Comparison of ENCODE assay signal across 22 cellular contexts in the genomic region with DNA sequence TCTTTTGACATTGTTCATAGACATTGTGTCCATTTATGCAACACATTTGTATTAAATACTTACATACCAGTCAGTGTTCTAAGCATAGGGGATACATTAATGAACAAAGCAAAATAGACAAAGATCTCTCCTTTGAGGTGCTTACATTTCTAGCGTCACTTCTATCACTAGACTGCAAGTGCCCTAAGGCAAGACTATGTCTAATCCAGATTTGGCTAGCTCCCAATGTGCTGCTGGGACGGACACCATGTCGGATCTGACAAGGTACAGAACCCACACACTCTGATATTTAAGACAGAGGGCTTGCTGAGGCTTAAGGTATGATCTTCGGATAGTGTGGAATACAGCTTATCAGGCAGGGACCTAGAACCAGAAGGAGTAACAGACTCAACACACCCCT.
"Had no signal": no experiment of that assay in that cellular context is flagged by ENCODE, and none has a peak within 500 bp of the region (broad histone marks: within the 10 kb centered on the region; RNA-seq: fewer than 3 reads in every experiment).

No MANE protein-coding gene starts in this region.

- H3K27me3 Mint-ChIP-seq: stimulated activated memory B cell treated with anti-CD40 and anti-IgM and Interleukin-4, amounts not matched to agents 10 μg/mL and 1 μg/mL and 100 μg/mL, for 72 hours had no signal

- H3K9ac ChIP-seq: parathyroid adenoma had no signal

- H3K36me3 ChIP-seq: colonic mucosa, heart left ventricle, spleen, upper lobe of left lung, vagina had no signal

- H3K4me1 Mint-ChIP-seq: naive thymus-derived CD4-positive, alpha-beta T cell; nephron progenitor cell; stimulated activated memory B cell treated with anti-CD40 and anti-IgM and Interleukin-4, amounts not matched to agents 10 μg/mL and 1 μg/mL and 100 μg/mL, for 72 hours had no signal

- H3K36me3 Mint-ChIP-seq: stimulated activated memory B cell treated with anti-CD40 and anti-IgM and Interleukin-4, amounts not matched to agents 10 μg/mL and 1 μg/mL and 100 μg/mL, for 72 hours had no signal

- H3K27me3 ChIP-seq: colonic mucosa, heart left ventricle, spleen, tibial artery, upper lobe of left lung, vagina had no signal

- ATAC-seq: esophagus mucosa; heart left ventricle; naive thymus-derived CD4-positive, alpha-beta T cell; psoas muscle; sciatic nerve; stimulated activated memory B cell treated with anti-CD40 and anti-IgM and Interleukin-4, amounts not matched to agents 10 μg/mL and 1 μg/mL and 100 μg/mL, for 72 hours had no signal

- H3K4me3 Mint-ChIP-seq: naive thymus-derived CD4-positive, alpha-beta T cell; nephron progenitor cell; stimulated activated memory B cell treated with anti-CD40 and anti-IgM and Interleukin-4, amounts not matched to agents 10 μg/mL and 1 μg/mL and 100 μg/mL, for 72 hours; stimulated activated naive CD8-positive, alpha-beta T cell treated with anti-CD3 and anti-CD28 coated beads, Interleukin-15, Interleukin-2, amounts not matched to agents 100 ng/mL and 50 ng/mL, for 24 hours had no signal

- H3K4me3 ChIP-seq: colonic mucosa, heart left ventricle, psoas muscle, spleen, tibial artery, upper lobe of left lung, vagina had no signal

- H3K27ac Mint-ChIP-seq: naive thymus-derived CD4-positive, alpha-beta T cell; nephron progenitor cell; stimulated activated memory B cell treated with anti-CD40 and anti-IgM and Interleukin-4, amounts not matched to agents 10 μg/mL and 1 μg/mL and 100 μg/mL, for 72 hours; stimulated activated naive CD8-positive, alpha-beta T cell treated with anti-CD3 and anti-CD28 coated beads, Interleukin-15, Interleukin-2, amounts not matched to agents 100 ng/mL and 50 ng/mL, for 24 hours had no signal

- H2AFZ ChIP-seq: parathyroid adenoma had no signal

- DNase-seq: colonic mucosa; effector CD8-positive, alpha-beta T cell; heart left ventricle; hippocampal formation; kidney glomerular epithelial cell; naive thymus-derived CD4-positive, alpha-beta T cell; nephron progenitor cell; occipital lobe; psoas muscle; spleen; stimulated activated CD4-positive, alpha-beta T cell treated with anti-CD3 and anti-CD28 coated beads, Interleukin-15, amount 100 ng/mL, for 24 hours; stimulated activated CD4-positive, alpha-beta T cell treated with anti-CD3 and anti-CD28 coated beads, Interleukin-1b, Interleukin-23, amount 100 ng/mL, for 48 hours; stimulated activated CD4-positive, alpha-beta T cell treated with anti-CD3 and anti-CD28 coated beads, Interleukin-4, amount 100 ng/mL, for 24 hours; tibial artery; upper lobe of left lung had no signal

- H3K9me3 ChIP-seq: colonic mucosa had no signal

- H3K27ac ChIP-seq: colonic mucosa, heart left ventricle, parathyroid adenoma, psoas muscle, spleen, tibial artery, upper lobe of left lung, vagina had no signal

- H3K4me1 ChIP-seq: colonic mucosa, heart left ventricle, parathyroid adenoma, psoas muscle, spleen, upper lobe of left lung, vagina had no signal

- FAIRE-seq: frontal cortex had no signal

- H3K79me2 ChIP-seq: parathyroid adenoma had no signal
